Comparison of ENCODE assay signal across 33 cellular contexts in genomic region chr11:8387141-8387540, GRCh38.
"Had no signal": no experiment of that assay in that cellular context is flagged by ENCODE, and none has a peak within 500 bp of the region (broad histone marks: within the 10 kb centered on the region; RNA-seq: fewer than 3 reads in every experiment).

No MANE protein-coding gene starts in this region.

- H3K27ac ChIP-seq: adrenal gland, cardiac muscle cell, PC-9, RWPE1, VCaP had no signal

- H3K36me3 ChIP-seq: adrenal gland, cardiac muscle cell had no signal

- H3K27me3 ChIP-seq: adrenal gland, cardiac muscle cell had no signal

- H2AFZ ChIP-seq: PC-9 had no signal

- H3K4me2 ChIP-seq: PC-9 had no signal

- H3K9me3 ChIP-seq: adrenal gland had no signal

- H3K4me3 ChIP-seq: adrenal gland, cardiac muscle cell, PC-9 had no signal

- FAIRE-seq: RCC 7860 had no signal

- DNase-seq: activated B cell treated with CpG ODN at 0.5 μM for 24 hours; activated CD4-positive, alpha-beta memory T cell treated with anti-CD3 and anti-CD28 coated beads for 36 hours; activated CD4-positive, alpha-beta T cell treated with anti-CD3 and anti-CD28 coated beads for 4 hours; activated CD4-positive, alpha-beta T cell treated with anti-CD3 and anti-CD28 coated beads, Interleukin-2, amount 50 U/mL, for 1 hour; activated CD4-positive, CD25-positive, alpha-beta regulatory T cell treated with anti-CD3 and anti-CD28 coated beads, Interleukin-2, amount 50 U/mL, for 72 hours; activated CD8-positive, alpha-beta memory T cell treated with anti-CD3 and anti-CD28 coated beads, Interleukin-2, amount 50 U/mL, for 4 hours; activated gamma-delta T cell treated with Interleukin-2 at 50 U/mL for 16 hours; activated naive CD4-positive, alpha-beta T cell treated with anti-CD3 and anti-CD28 coated beads for 36 hours; activated T-cell treated with anti-CD3 and anti-CD28 coated beads for 4 hours; activated T-cell treated with anti-CD3 and anti-CD28 coated beads, Interleukin-2, amount 50 U/mL, for 4 hours; adrenal gland; anterior cingulate cortex; MM.1S; MV-4-11; NCI-H1092; NCI-H1436 treated with DMSO at 0.1 percent for 48 hours; NCI-H1694 treated with DMSO at 0.1 percent for 48 hours; NCI-H2029; NCI-H345; NCI-H524 treated with DMSO at 0.1 percent for 48 hours; NK-92 treated with Interleukin-12 subunit alpha and Interleukin-12 subunit beta, amount 100 ng/mL, for 24 hours; PC-9; SIG-M5; T-cell; T-helper 17 cell; T-helper 9 cell had no signal

- ATAC-seq: activated naive CD4-positive, alpha-beta T cell treated with anti-CD3 and anti-CD28 coated beads, Interleukin-2, amount 50 U/mL, for 72 hours; activated T-cell treated with anti-CD3 and anti-CD28 coated beads, Interleukin-2, amount 50 U/mL, for 4 hours; Right ventricle myocardium inferior; SK-N-SH treated with all-trans-retinoic acid at 6 μM for 48 hours; T-cell; T-helper 17 cell had no signal
